ENCODE assay signal across 23 cellular contexts in the genomic region with DNA sequence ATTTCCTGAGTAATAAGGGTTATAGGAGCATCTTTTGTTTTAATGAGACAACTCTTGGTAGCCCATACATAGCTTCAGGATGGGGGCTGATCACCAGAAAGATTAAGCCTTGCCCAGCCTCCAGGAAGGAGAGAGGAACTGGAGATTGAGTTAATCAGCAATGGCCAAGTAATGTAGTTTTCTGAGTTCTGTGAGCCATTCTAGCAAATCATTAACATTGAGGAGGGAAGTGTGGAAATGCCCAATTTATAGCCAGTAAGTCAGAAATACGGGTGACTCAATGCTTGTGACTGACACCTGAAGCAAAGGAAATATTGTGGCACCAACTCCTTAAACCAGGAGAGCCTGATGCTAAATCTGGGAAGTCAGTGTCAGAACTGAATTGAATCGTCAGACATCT.
DNase-seq lines count a peak whose midpoint lies in the region; ATAC-seq and TF ChIP-seq lines count a peak whose summit lies in the region.
"Had no signal": no experiment of that assay in that cellular context is flagged by ENCODE, and none has a peak within 500 bp of the region (broad histone marks: within the 10 kb centered on the region; RNA-seq: fewer than 3 reads in every experiment).

No MANE protein-coding gene starts in this region.

- no peaks in the 10 kb centered on the region for H3K79me2 ChIP-seq in OCI-LY3 (ENCODE audit: low read length)

- H3K27ac ChIP-seq in OCI-LY3 (ENCODE audit: low read length): peak overlapping the region; percentile 9; the same call in 1 of the 2 replicates
- H3K27ac ChIP-seq: right atrium auricular region, transverse colon had no signal

- H3K4me3 ChIP-seq in OCI-LY3 (ENCODE audit: low read length): no peak overlapping the region
- H3K4me3 ChIP-seq: right atrium auricular region, transverse colon had no signal

- H3K27ac Mint-ChIP-seq in immature natural killer cell: no peak overlapping the region

- no peak overlapping the region for H3K4me3 Mint-ChIP-seq in immature natural killer cell

- TF ChIP-seq CTCF in OCI-LY3 (IDR thresholded peaks at IDR 0.05; ENCODE audit: low read depth, low read length) (no peak), GM20000 (IDR thresholded peaks at IDR 0.05; ENCODE audit: extremely low read depth, missing control alignments) (no peak)

- no peaks in the 10 kb centered on the region for H3K4me1 Mint-ChIP-seq in immature natural killer cell

- H3K9ac ChIP-seq in OCI-LY3 (ENCODE audit: low read length): 0 out of 2 replicates have a peak overlapping the region, but pooled peaks have one; percentile 3

- no peaks in the 10 kb centered on the region for H3K36me3 Mint-ChIP-seq in immature natural killer cell

- H2AFZ ChIP-seq in OCI-LY3 (ENCODE audit: low read depth, low read length): no peak overlapping the region

- H4K20me1 ChIP-seq in OCI-LY3 (ENCODE audit: insufficient read depth, low read length): no peaks in the 10 kb centered on the region

- ATAC-seq in GM19372 (IDR thresholded peaks at IDR 0.05; ENCODE audit: low read depth, unreplicated experiment) (peak; percentile 71), HG02798 (IDR thresholded peaks at IDR 0.05; ENCODE audit: poor library complexity, unreplicated experiment) (peak; percentile 42), HG02642 (IDR thresholded peaks at IDR 0.05; ENCODE audit: poor library complexity, unreplicated experiment) (no peak)
- ATAC-seq: SK-N-SH treated with all-trans-retinoic acid at 6 μM for 48 hours had no signal

- no peaks in the 10 kb centered on the region for H3K27me3 ChIP-seq in OCI-LY3 (ENCODE audit: low read depth, low read length)
- H3K27me3 ChIP-seq: right atrium auricular region, transverse colon had no signal

- H3K9me3 Mint-ChIP-seq in immature natural killer cell: peaks cover 0 to 11% (median 2%) of the 10 kb centered on the region in 6 donors

- DNase-seq in LoVo (ENCODE audit: low spot score) (no peak), immature natural killer cell (no peak), GM20000 (ENCODE audit: low spot score) (no peak)
- DNase-seq: activated CD4-positive, alpha-beta T cell treated with anti-CD3 and anti-CD28 coated beads for 4 hours; activated CD8-positive, alpha-beta memory T cell treated with anti-CD3 and anti-CD28 coated beads, Interleukin-2, amount 50 U/mL, for 48 hours; activated gamma-delta T cell treated with Interleukin-2 at 50 U/mL for 16 hours; central memory CD4-positive, alpha-beta T cell; effector CD4-positive, alpha-beta T cell; GF-D8; H7; NCI-H1417; NCI-H2171 treated with DMSO at 0.1 percent for 48 hours; NCI-H748 treated with DMSO at 0.1 percent for 48 hours; nucleus accumbens; stimulated activated CD4-positive, alpha-beta T cell treated with anti-CD3 and anti-CD28 coated beads, Interleukin-15, amount 100 ng/mL, for 24 hours; stimulated activated naive CD4-positive, alpha-beta T cell treated with Interleukin-2 at 50 U/mL for 16 hours; transverse colon had no signal

- peaks cover 1 to 13% (median 11%) of the 10 kb centered on the region in 3 donors for H3K27me3 Mint-ChIP-seq in immature natural killer cell (ENCODE audit: low read depth in 3 of 3)

- no peaks in the 10 kb centered on the region for H3K9me3 ChIP-seq in OCI-LY3 (ENCODE audit: insufficient read depth, low read length)

- H3K36me3 ChIP-seq in OCI-LY3 (replicated peaks; ENCODE audit: low read depth, low read length): no peaks in the 10 kb centered on the region
- H3K36me3 ChIP-seq: right atrium auricular region, transverse colon had no signal

- peak overlapping the region; percentile 48 for H3K4me2 ChIP-seq in OCI-LY3 (ENCODE audit: low read length)

- peaks cover 20% of the 10 kb centered on the region for H3K4me1 ChIP-seq in OCI-LY3 (ENCODE audit: low read length)
- H3K4me1 ChIP-seq: right atrium auricular region, transverse colon had no signal
